Comparison of ENCODE assay signal across 1 cellular context in the genomic region with DNA sequence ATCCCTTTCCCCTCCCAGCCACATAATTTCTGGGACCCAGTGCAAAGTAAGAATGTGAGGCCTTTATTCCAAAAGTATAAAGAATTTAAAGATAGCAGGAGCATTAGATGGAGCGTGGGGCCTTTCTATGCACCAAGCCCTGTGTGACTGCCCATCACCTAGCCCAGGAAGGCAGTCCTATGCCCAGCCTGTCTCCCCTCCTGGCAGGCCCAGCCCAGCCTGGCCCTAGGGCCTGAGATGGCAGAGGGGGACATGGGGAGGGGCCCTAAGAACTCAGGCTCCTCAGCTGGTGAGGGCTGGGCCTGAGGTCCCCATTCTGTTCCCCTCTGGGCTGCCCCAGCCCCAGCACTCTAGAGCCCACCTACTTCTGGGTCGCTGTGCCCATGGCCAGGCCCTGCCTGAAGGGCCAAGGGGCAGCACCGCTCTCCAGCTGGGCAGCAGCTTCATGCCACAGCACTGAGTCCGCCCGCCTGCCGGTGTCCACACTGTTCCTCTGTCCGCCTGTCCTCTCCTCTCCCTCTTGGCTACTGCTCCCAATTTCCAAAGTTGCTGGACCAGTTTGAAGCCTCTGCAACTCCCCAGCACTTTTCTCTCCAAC.
TF ChIP-seq lines count a peak whose summit lies in the region.

No MANE protein-coding gene starts in this region.

TF ChIP-seq in liver, 16 proteins besides CTCF, POLR2A, EP300 and RAD21 (continued from another document):
- TF ChIP-seq, protein P1, sequence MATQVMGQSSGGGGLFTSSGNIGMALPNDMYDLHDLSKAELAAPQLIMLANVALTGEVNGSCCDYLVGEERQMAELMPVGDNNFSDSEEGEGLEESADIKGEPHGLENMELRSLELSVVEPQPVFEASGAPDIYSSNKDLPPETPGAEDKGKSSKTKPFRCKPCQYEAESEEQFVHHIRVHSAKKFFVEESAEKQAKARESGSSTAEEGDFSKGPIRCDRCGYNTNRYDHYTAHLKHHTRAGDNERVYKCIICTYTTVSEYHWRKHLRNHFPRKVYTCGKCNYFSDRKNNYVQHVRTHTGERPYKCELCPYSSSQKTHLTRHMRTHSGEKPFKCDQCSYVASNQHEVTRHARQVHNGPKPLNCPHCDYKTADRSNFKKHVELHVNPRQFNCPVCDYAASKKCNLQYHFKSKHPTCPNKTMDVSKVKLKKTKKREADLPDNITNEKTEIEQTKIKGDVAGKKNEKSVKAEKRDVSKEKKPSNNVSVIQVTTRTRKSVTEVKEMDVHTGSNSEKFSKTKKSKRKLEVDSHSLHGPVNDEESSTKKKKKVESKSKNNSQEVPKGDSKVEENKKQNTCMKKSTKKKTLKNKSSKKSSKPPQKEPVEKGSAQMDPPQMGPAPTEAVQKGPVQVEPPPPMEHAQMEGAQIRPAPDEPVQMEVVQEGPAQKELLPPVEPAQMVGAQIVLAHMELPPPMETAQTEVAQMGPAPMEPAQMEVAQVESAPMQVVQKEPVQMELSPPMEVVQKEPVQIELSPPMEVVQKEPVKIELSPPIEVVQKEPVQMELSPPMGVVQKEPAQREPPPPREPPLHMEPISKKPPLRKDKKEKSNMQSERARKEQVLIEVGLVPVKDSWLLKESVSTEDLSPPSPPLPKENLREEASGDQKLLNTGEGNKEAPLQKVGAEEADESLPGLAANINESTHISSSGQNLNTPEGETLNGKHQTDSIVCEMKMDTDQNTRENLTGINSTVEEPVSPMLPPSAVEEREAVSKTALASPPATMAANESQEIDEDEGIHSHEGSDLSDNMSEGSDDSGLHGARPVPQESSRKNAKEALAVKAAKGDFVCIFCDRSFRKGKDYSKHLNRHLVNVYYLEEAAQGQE (IDR thresholded peaks at IDR 0.05), result no peak
- no peak for TF ChIP-seq HNF4A (conservative IDR thresholded peaks at IDR 0.05)
- TF ChIP-seq SP1 (IDR thresholded peaks at IDR 0.05), result no peak
